ENCODE assay signal across 8 cellular contexts in genomic region chr11:67409261-67409666, GRCh38. TPM values are rescaled to one million over a fixed set of nuclear protein-coding genes. Genes with fewer than 3 reads are reported as not detected.
DNase-seq lines count a peak whose midpoint lies in the region; ATAC-seq, FAIRE-seq and TF ChIP-seq lines count a peak whose summit lies in the region.

No MANE protein-coding gene starts in this region.

- no peaks in the 10 kb centered on the region for H3K4me1 ChIP-seq in small intestine (ENCODE audit: control insufficient read depth in 2 of 2, insufficient read depth in 1 of 2, low read depth in 1 of 2, low read length in 1 of 2)
- H3K4me1 ChIP-seq in neural progenitor cell, result peaks cover 19% of the 10 kb centered on the region
- H3K4me1 ChIP-seq in tibial artery, result peaks cover 0 to 11% (median 0%) of the 10 kb centered on the region in 4 donors

- H2AFZ ChIP-seq in neural progenitor cell (replicated peaks), result no peak overlapping the region

- no peaks in the 10 kb centered on the region for H3K79me2 ChIP-seq in neural progenitor cell (ENCODE audit: low read depth)

- intact Hi-C loops in tibial artery (cut with DNase I; ENCODE audit: low total_unique reads), result no loop called here

- peaks cover 13% of the 10 kb centered on the region for H3F3A ChIP-seq in neural progenitor cell (ENCODE audit: low read depth)

- H3K27me3 ChIP-seq in small intestine (ENCODE audit: control insufficient read depth in 2 of 2, insufficient read depth in 2 of 2, low read length in 2 of 2), result peaks cover 0 to 2% of the 10 kb centered on the region in 2 donors
- peaks cover 6% of the 10 kb centered on the region for H3K27me3 ChIP-seq in neural progenitor cell
- peaks cover 0 to 84% of the 10 kb centered on the region in 2 donors for H3K27me3 ChIP-seq in tibial artery

- WGBS in small intestine, 3 donors, result 56 to 67% (median 57%) methylated on average over 17 to 24 of the region's 24 CpGs

- TF ChIP-seq CTCF in neural progenitor cell (IDR thresholded peaks at IDR 0.05) (no peak), tibial artery (IDR thresholded peaks at IDR 0.05) (no peak)

- peak; percentile 77 for TF ChIP-seq POLR2A in GM15510 (IDR thresholded peaks at IDR 0.05; ENCODE audit: borderline replicate concordance, extremely low read depth, insufficient read length)

- peak overlapping the region; percentile 91 to 96 for H3K4me3 Mint-ChIP-seq in activated T-cell treated with anti-CD3 and anti-CD28 coated beads, Interleukin-2, amount 50 U/mL, for 72 hours
- H3K4me3 Mint-ChIP-seq in neural progenitor cell, result no peak overlapping the region

- peaks cover 4 to 11% of the 10 kb centered on the region in 2 donors for H3K36me3 Mint-ChIP-seq in activated T-cell treated with anti-CD3 and anti-CD28 coated beads, Interleukin-2, amount 50 U/mL, for 72 hours (ENCODE audit: insufficient read depth in 2 of 2)
- H3K36me3 Mint-ChIP-seq in neural progenitor cell, result no peaks in the 10 kb centered on the region

- H3K36me3 ChIP-seq in small intestine (ENCODE audit: control insufficient read depth in 2 of 2, insufficient read depth in 2 of 2, low read length in 2 of 2), result no peaks in the 10 kb centered on the region
- H3K36me3 ChIP-seq in neural progenitor cell, result no peaks in the 10 kb centered on the region
- H3K36me3 ChIP-seq in tibial artery, result no peaks in the 10 kb centered on the region

- H3K4me1 Mint-ChIP-seq in activated T-cell treated with anti-CD3 and anti-CD28 coated beads, Interleukin-2, amount 50 U/mL, for 72 hours (ENCODE audit: low read depth), result peaks cover 94% of the 10 kb centered on the region
- peaks cover 26% of the 10 kb centered on the region for H3K4me1 Mint-ChIP-seq in neural progenitor cell

- H3K4me3 ChIP-seq in small intestine (ENCODE audit: low read depth in 1 of 2, low read length in 2 of 2), result peak overlapping the region in 1 of 2 donors; percentile 38
- no peak overlapping the region for H3K4me3 ChIP-seq in neural progenitor cell
- H3K4me3 ChIP-seq in tibial artery, result no peak overlapping the region

- DNase-seq in activated T-cell treated with anti-CD3 and anti-CD28 coated beads, Interleukin-2, amount 50 U/mL, for 72 hours, result peak; percentile 79 to 82
- DNase-seq in small intestine (peak; percentile 61), neural progenitor cell (ENCODE audit: low spot score) (no peak), NCI-H2227 treated with DMSO at 0.1 percent for 48 hours (lab: John Stamatoyannopoulos, UW) (no peak), tibial artery (no peak)

- no peaks in the 10 kb centered on the region for H4K20me1 ChIP-seq in neural progenitor cell (ENCODE audit: low read depth)

- H3K27me3 Mint-ChIP-seq in activated T-cell treated with anti-CD3 and anti-CD28 coated beads, Interleukin-2, amount 50 U/mL, for 72 hours (ENCODE audit: low read depth), result no peaks in the 10 kb centered on the region
- H3K27me3 Mint-ChIP-seq in neural progenitor cell (ENCODE audit: insufficient read depth, low read depth), result peaks cover 13% of the 10 kb centered on the region

- no peaks in the 10 kb centered on the region for H3K9me3 ChIP-seq in small intestine (ENCODE audit: control insufficient read depth, low read depth)
- H3K9me3 ChIP-seq in neural progenitor cell (ENCODE audit: low read depth), result no peaks in the 10 kb centered on the region
- H3K9me3 ChIP-seq in tibial artery, result no peaks in the 10 kb centered on the region

- no peak for FAIRE-seq in small intestine (lab: Jason Lieb, UNC)

- H3K9me3 Mint-ChIP-seq in activated T-cell treated with anti-CD3 and anti-CD28 coated beads, Interleukin-2, amount 50 U/mL, for 72 hours, result no peaks in the 10 kb centered on the region
- H3K9me3 Mint-ChIP-seq in neural progenitor cell, result no peaks in the 10 kb centered on the region

- H3K27ac ChIP-seq in small intestine (ENCODE audit: low read depth in 1 of 2, low read length in 1 of 2) (peak overlapping the region in 1 of 2 donors; percentile 77), neural progenitor cell (no peak overlapping the region), tibial artery (no peak overlapping the region)

- no peak overlapping the region for H3K4me2 ChIP-seq in neural progenitor cell

- ATAC-seq in HG03460 (IDR thresholded peaks at IDR 0.05; ENCODE audit: unreplicated experiment) (peak; percentile 53), GM19324 (IDR thresholded peaks at IDR 0.05; ENCODE audit: low FRiP score, unreplicated experiment) (no peak)
- peak; percentile 70 to 78 for ATAC-seq in activated T-cell treated with anti-CD3 and anti-CD28 coated beads, Interleukin-2, amount 50 U/mL, for 72 hours (replicated peaks in 1 of 2)

- H3K9ac ChIP-seq in neural progenitor cell, result no peak overlapping the region

- H3K27ac Mint-ChIP-seq in activated T-cell treated with anti-CD3 and anti-CD28 coated beads, Interleukin-2, amount 50 U/mL, for 72 hours, result peak overlapping the region; percentile 46
- H3K27ac Mint-ChIP-seq in neural progenitor cell, result no peak overlapping the region

RNA-seq across cellular contexts. Expression of gene TBC1D10C, which starts 5.4 kb away (rescaled TPM):
- total RNA-seq in activated T-cell treated with anti-CD3 and anti-CD28 coated beads, Interleukin-2, amount 50 U/mL, for 72 hours, result 100 to 1,000 TPM in 1 of 2 donors, 10 to 100 TPM in 1; 93.3 to 120 TPM
- 10 to 100 TPM in 1 of 3 donors, 1 to 10 TPM in 2; 2.5 to 18.1 (median 4.4) TPM for polyA plus RNA-seq in small intestine
- 0.15 and 1.1 TPM in 2 replicates for total RNA-seq in neural progenitor cell (ENCODE audit: low replicate concordance)

RNA-seq across cellular contexts. Expression of gene CARNS1, which starts 6.2 kb away (rescaled TPM):
- 1 to 10 TPM; 3.8 to 5.0 TPM for total RNA-seq in activated T-cell treated with anti-CD3 and anti-CD28 coated beads, Interleukin-2, amount 50 U/mL, for 72 hours
- polyA plus RNA-seq in small intestine, result under 1 TPM in 1 of 3 donors, not detected in 2; 0.40 TPM
- total RNA-seq in neural progenitor cell (ENCODE audit: low replicate concordance), result 0.22 and 0.52 TPM in 2 replicates

RNA-seq across cellular contexts. Expression of gene PPP1CA, which starts 7.6 kb away (rescaled TPM):
- total RNA-seq in activated T-cell treated with anti-CD3 and anti-CD28 coated beads, Interleukin-2, amount 50 U/mL, for 72 hours, result 100 to 1,000 TPM; 211 to 244 TPM
- polyA plus RNA-seq in small intestine, result 100 to 1,000 TPM; 165 to 211 (median 210) TPM
- 102 and 189 TPM in 2 replicates for total RNA-seq in neural progenitor cell (ENCODE audit: low replicate concordance)

RNA-seq across cellular contexts. Expression of gene RAD9A, which starts 17.5 kb away (rescaled TPM):
- total RNA-seq in activated T-cell treated with anti-CD3 and anti-CD28 coated beads, Interleukin-2, amount 50 U/mL, for 72 hours, result 10 to 100 TPM; 36.7 to 41.2 TPM
- polyA plus RNA-seq in small intestine, result 10 to 100 TPM; 19.5 to 88.3 (median 58.6) TPM
- total RNA-seq in neural progenitor cell (ENCODE audit: low replicate concordance), result 10.4 and 37.5 TPM in 2 replicates

RNA-seq across cellular contexts. Expression of gene RPS6KB2, which starts 19.0 kb away (rescaled TPM):
- 10 to 100 TPM; 55.0 to 56.1 TPM for total RNA-seq in activated T-cell treated with anti-CD3 and anti-CD28 coated beads, Interleukin-2, amount 50 U/mL, for 72 hours
- 10 to 100 TPM; 71.0 to 88.1 (median 77.6) TPM for polyA plus RNA-seq in small intestine
- 23.7 and 51.3 TPM in 2 replicates for total RNA-seq in neural progenitor cell (ENCODE audit: low replicate concordance)

Comparison
In these comparisons a context has a peak if more than half of its experiments do, and no peak if none do; other contexts are left out.
1. DNase-seq: peak in activated T-cell treated with anti-CD3 and anti-CD28 coated beads, Interleukin-2, amount 50 U/mL, for 72 hours (2 of 2) and small intestine (single experiment); none in neural progenitor cell (single experiment), NCI-H2227 treated with DMSO at 0.1 percent for 48 hours (single experiment) and tibial artery (0 of 2).
2. RNA of gene TBC1D10C, which starts 5.4 kb away (total RNA-seq): 93.3 to 120 TPM in activated T-cell treated with anti-CD3 and anti-CD28 coated beads, Interleukin-2, amount 50 U/mL, for 72 hours; 0.15 to 1.1 TPM in neural progenitor cell; every median in the first group is over 10 times any median in the second.